Comparison of ENCODE assay signal across 15 cellular contexts in genomic region chr20:11301699-11302098, GRCh38.
"Had no signal": no experiment of that assay in that cellular context is flagged by ENCODE, and none has a peak within 500 bp of the region (broad histone marks: within the 10 kb centered on the region; RNA-seq: fewer than 3 reads in every experiment).

No MANE protein-coding gene starts in this region.

- H3K9me3 Mint-ChIP-seq: nephron progenitor cell, type B pancreatic cell had no signal

- H3K4me1 ChIP-seq: left ventricle myocardium inferior, lower lobe of right lung, thyroid gland, uterus had no signal

- ATAC-seq: effector memory CD8-positive, alpha-beta T cell; heart left ventricle; lower lobe of right lung; sciatic nerve had no signal

- H3K27ac ChIP-seq: heart left ventricle, left ventricle myocardium inferior, lower lobe of right lung, thyroid gland, uterus had no signal

- H3K4me1 Mint-ChIP-seq: naive B cell had no signal

- H3K9me3 ChIP-seq: heart left ventricle, left ventricle myocardium inferior, lower lobe of right lung, thyroid gland, uterus had no signal

- H3K27me3 Mint-ChIP-seq: effector memory CD8-positive, alpha-beta T cell; naive B cell had no signal

- H3K4me3 Mint-ChIP-seq: effector memory CD8-positive, alpha-beta T cell; naive B cell; nephron progenitor cell; type B pancreatic cell had no signal

- H3K4me3 ChIP-seq: heart left ventricle, left ventricle myocardium inferior, lower lobe of right lung, thyroid gland, uterus had no signal

- DNase-seq: effector memory CD8-positive, alpha-beta T cell; heart left ventricle; hippocampal formation; left ventricle myocardium inferior; lower lobe of right lung; mesendoderm; naive B cell; nephron progenitor cell; posterior cingulate gyrus; stimulated activated CD4-positive, alpha-beta T cell treated with anti-CD3 and anti-CD28 coated beads, Interleukin-2, amount 100 ng/mL, for 24 hours; stimulated activated naive CD4-positive, alpha-beta T cell treated with Interleukin-2 at 50 U/mL for 16 hours; thyroid gland; uterus had no signal

- H3K27ac Mint-ChIP-seq: effector memory CD8-positive, alpha-beta T cell; naive B cell; nephron progenitor cell; type B pancreatic cell had no signal

- H3K36me3 ChIP-seq: heart left ventricle, left ventricle myocardium inferior, lower lobe of right lung, thyroid gland, uterus had no signal

- H3K36me3 Mint-ChIP-seq: naive B cell, type B pancreatic cell had no signal

- H3K27me3 ChIP-seq: heart left ventricle, thyroid gland, uterus had no signal
